12 cellular contexts compared by ENCODE assay signal in the genomic region with DNA sequence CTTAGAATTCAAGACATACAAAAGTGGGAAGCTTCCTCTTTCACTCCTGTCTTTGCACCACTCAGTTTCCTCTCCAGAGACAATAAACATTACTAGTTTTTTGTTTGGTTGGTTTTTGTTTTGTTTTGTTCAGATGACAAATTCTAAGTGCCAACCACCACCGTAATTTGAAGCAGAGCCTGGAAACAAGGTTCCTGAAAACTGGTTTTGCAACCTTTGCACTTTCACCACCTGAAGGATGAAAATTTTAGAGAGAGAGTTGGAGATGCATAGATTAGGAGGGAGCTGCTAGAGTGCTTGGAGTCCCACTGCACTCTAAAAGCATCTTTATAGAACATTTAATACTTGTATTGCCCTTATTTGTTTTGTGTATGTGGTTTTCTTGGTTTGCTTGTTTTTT.
"Had no signal": no experiment of that assay in that cellular context is flagged by ENCODE, and none has a peak within 500 bp of the region (broad histone marks: within the 10 kb centered on the region; RNA-seq: fewer than 3 reads in every experiment).

No MANE protein-coding gene starts in this region.

- H3K36me3 ChIP-seq: ascending aorta, ovary had no signal

- H3K4me1 ChIP-seq: ascending aorta had no signal

- H3K27me3 ChIP-seq: ascending aorta, ovary had no signal

- H3K4me3 ChIP-seq: ascending aorta, lung, ovary had no signal

- DNase-seq: activated CD4-positive, alpha-beta T cell treated with anti-CD3 and anti-CD28 coated beads for 1 hour; activated CD4-positive, alpha-beta T cell treated with anti-CD3 and anti-CD28 coated beads, Interleukin-2, amount 50 U/mL, for 4 hours; activated naive CD4-positive, alpha-beta T cell treated with anti-CD3 and anti-CD28 coated beads, Interleukin-2, amount 10 ng/mL, durations not matched to agents 7 days and 5 days; dermis blood vessel endothelial cell; left colon; midbrain; ovary; stimulated activated naive CD8-positive, alpha-beta T cell treated with anti-CD3 and anti-CD28 coated beads, Interleukin-15, amount 100 ng/mL, for 72 hours; T-helper 9 cell had no signal

- H3K27ac ChIP-seq: ascending aorta, ovary had no signal

- H3K9me3 ChIP-seq: ascending aorta, ovary had no signal

- ATAC-seq: left colon; sciatic nerve; stimulated activated naive CD8-positive, alpha-beta T cell treated with anti-CD3 and anti-CD28 coated beads, Interleukin-15, amount 100 ng/mL, for 72 hours had no signal
